Comparison of ENCODE assay signal across 1 cellular context in the genomic region with DNA sequence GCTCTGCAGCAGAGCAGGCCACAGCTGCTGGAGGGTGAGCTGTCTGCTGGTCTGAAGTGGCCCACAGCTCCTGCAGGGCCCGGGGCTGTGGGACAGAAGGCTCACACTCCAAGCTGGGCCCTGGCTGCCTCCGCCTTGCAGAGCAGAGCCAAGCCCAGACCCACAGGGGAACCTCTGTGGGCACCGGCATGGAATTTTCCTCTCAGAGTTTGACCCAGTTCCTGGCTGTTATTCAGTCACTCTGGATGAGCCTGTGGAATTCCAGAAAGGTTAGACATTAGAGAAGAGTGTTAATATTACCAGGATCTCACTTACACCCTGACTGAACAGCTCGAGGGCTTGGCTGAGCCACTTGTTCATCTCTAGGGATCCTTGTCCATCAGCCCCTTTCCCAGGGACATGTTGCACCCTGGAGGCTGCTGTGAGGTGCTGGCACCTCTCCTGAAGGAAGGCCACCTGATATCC.
TF ChIP-seq lines count a peak whose summit lies in the region.

No MANE protein-coding gene starts in this region.

TF ChIP-seq in IMR-90, 13 proteins besides CTCF, POLR2A, EP300 and RAD21 (continued from another document):
- TF ChIP-seq, protein P1, sequence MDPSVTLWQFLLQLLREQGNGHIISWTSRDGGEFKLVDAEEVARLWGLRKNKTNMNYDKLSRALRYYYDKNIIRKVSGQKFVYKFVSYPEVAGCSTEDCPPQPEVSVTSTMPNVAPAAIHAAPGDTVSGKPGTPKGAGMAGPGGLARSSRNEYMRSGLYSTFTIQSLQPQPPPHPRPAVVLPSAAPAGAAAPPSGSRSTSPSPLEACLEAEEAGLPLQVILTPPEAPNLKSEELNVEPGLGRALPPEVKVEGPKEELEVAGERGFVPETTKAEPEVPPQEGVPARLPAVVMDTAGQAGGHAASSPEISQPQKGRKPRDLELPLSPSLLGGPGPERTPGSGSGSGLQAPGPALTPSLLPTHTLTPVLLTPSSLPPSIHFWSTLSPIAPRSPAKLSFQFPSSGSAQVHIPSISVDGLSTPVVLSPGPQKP (IDR thresholded peaks at IDR 0.05; ENCODE audit: borderline replicate concordance, low read depth, low read length) = no peak
- TF ChIP-seq RCOR1 (IDR thresholded peaks at IDR 0.05; ENCODE audit: insufficient replicate concordance, low read length) (no peak), MXI1 (IDR thresholded peaks at IDR 0.05; ENCODE audit: borderline replicate concordance, low read depth, low read length) (no peak), RFX5 (IDR thresholded peaks at IDR 0.05; ENCODE audit: low read depth, low read length) (no peak)
- TF ChIP-seq, protein P2, sequence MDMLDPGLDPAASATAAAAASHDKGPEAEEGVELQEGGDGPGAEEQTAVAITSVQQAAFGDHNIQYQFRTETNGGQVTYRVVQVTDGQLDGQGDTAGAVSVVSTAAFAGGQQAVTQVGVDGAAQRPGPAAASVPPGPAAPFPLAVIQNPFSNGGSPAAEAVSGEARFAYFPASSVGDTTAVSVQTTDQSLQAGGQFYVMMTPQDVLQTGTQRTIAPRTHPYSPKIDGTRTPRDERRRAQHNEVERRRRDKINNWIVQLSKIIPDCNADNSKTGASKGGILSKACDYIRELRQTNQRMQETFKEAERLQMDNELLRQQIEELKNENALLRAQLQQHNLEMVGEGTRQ (IDR thresholded peaks at IDR 0.05; ENCODE audit: low read depth, low read length) = no peak
